Comparison of ENCODE assay signal across 19 cellular contexts in genomic region chr11:121253951-121254350, GRCh38. TPM values are rescaled to one million over a fixed set of nuclear protein-coding genes. Genes with fewer than 3 reads are reported as not detected.
A peak's percentile ranks its signal among the peaks of the same experiment; 100 is the strongest.
DNase-seq lines count a peak whose midpoint lies in the region; ATAC-seq and TF ChIP-seq lines count a peak whose summit lies in the region.
"Had no signal": no experiment of that assay in that cellular context is flagged by ENCODE, and none has a peak within 500 bp of the region (broad histone marks: within the 10 kb centered on the region; RNA-seq: fewer than 3 reads in every experiment).

No MANE protein-coding gene starts in this region.

- H3K9me3 ChIP-seq in PC-9 (ENCODE audit: insufficient read depth, low read depth): no peaks in the 10 kb centered on the region; the same call in 1 of the 2 replicates
- no peaks in the 10 kb centered on the region for H3K9me3 ChIP-seq in upper lobe of left lung
- H3K9me3 ChIP-seq: Peyer's patch had no signal

- BruUV-seq in PC-9 (replicated peaks; lab: Mats Ljungman, UMichigan): no TSS peak

- H3K4me1 ChIP-seq in PC-9 (replicated peaks; ENCODE audit: insufficient read depth): peaks cover 29% of the 10 kb centered on the region
- peaks cover 0 to 4% (median 2%) of the 10 kb centered on the region in 4 donors for H3K4me1 ChIP-seq in upper lobe of left lung
- H3K4me1 ChIP-seq: Peyer's patch had no signal

- TF ChIP-seq POLR2A in upper lobe of left lung (IDR thresholded peaks at IDR 0.05): no peak

- DNase-seq in NCI-H2171 treated with DMSO at 0.1 percent for 48 hours (lab: John Stamatoyannopoulos, UW) (peak; percentile 1), NCI-H2171 (lab: John Stamatoyannopoulos, UW) (no peak), PC-9 (peak in 1 of 2 experiments; percentile 75), fibroblast of mammary gland (ENCODE audit: low read depth) (peak; percentile 10), upper lobe of left lung (peak in 1 of 2 donors; percentile 69), GM19238 (ENCODE audit: insufficient read length, low spot score) (no peak)
- no peak for DNase-seq in activated CD4-positive, alpha-beta T cell treated with anti-CD3 and anti-CD28 coated beads for 1 hour
- DNase-seq: C1 segment of cervical spinal cord, GM23248, KG1, MG63, NCI-H1092 treated with DMSO at 0.1 percent for 48 hours, NCI-H1930, NCI-H446, Peyer's patch, Right ventricle myocardium superior had no signal

- TF ChIP-seq EP300 in upper lobe of left lung (IDR thresholded peaks at IDR 0.05): peak in 3 of 4 donors; percentile 44 to 98 (median 61)

- H3K4me2 ChIP-seq in PC-9: peak overlapping the region; percentile 5; the same call in 1 of the 2 replicates

- no peaks in the 10 kb centered on the region for H3K36me3 ChIP-seq in PC-9 (ENCODE audit: low read depth)
- H3K36me3 ChIP-seq in upper lobe of left lung: no peaks in the 10 kb centered on the region
- H3K36me3 ChIP-seq: MG63, Peyer's patch had no signal

- H3K4me3 ChIP-seq in PC-9 (no peak overlapping the region), fibroblast of mammary gland (ENCODE audit: control insufficient read depth, low read depth, low read length) (no peak overlapping the region), upper lobe of left lung (no peak overlapping the region)
- H3K4me3 ChIP-seq: GM12878, GM23248, MG63, Peyer's patch had no signal

- CTCF ChIA-PET in PC-9 (lab: Charles Lee): no interaction called here

- H3K27me3 ChIP-seq in PC-9 (ENCODE audit: insufficient read depth, low read depth) (no peaks in the 10 kb centered on the region), upper lobe of left lung (no peaks in the 10 kb centered on the region)
- H3K27me3 ChIP-seq: Peyer's patch had no signal

- TF ChIP-seq CTCF in PC-9 (conservative IDR thresholded peaks at IDR 0.05) (no peak), fibroblast of mammary gland (conservative IDR thresholded peaks at IDR 0.05; ENCODE audit: control insufficient read depth, insufficient read depth, low read depth, low read length) (no peak), upper lobe of left lung (IDR thresholded peaks at IDR 0.05) (no peak)

- no peaks in the 10 kb centered on the region for H3K79me2 ChIP-seq in PC-9 (ENCODE audit: low read depth)

- H3K9me2 ChIP-seq in PC-9 (ENCODE audit: insufficient read depth): no peaks in the 10 kb centered on the region

- POLR2A ChIA-PET in PC-9 (lab: Charles Lee; ENCODE audit: unreplicated experiment): no interaction called here

- no peak overlapping the region for H2AFZ ChIP-seq in PC-9
- H2AFZ ChIP-seq: GM23248 had no signal

- peak in 1 of 2 donors; percentile 30 for ATAC-seq in upper lobe of left lung (ENCODE audit: low FRiP score in 2 of 2)
- ATAC-seq in HG03139 (IDR thresholded peaks at IDR 0.05; ENCODE audit: unreplicated experiment): no peak
- ATAC-seq: GM12878, SK-N-SH treated with all-trans-retinoic acid at 6 μM for 48 hours had no signal

- no peak overlapping the region for H3K27ac ChIP-seq in PC-9
- no peak overlapping the region for H3K27ac ChIP-seq in upper lobe of left lung
- H3K27ac ChIP-seq: GM23248, Peyer's patch had no signal

- intact Hi-C loops in PC-9 (cut with micrococcal nuclease; ENCODE audit: unreplicated experiment): no loop called here

- peaks cover 7% of the 10 kb centered on the region for H3F3A ChIP-seq in PC-9 (ENCODE audit: insufficient read depth, low read depth)

- no peaks in the 10 kb centered on the region for H4K20me1 ChIP-seq in PC-9 (ENCODE audit: insufficient read depth)

RNA-seq across cellular contexts. Expression of gene SC5D, which starts 38.6 kb away (rescaled TPM):
- total RNA-seq in PC-9 (2021) (10.2 and 16.9 TPM in 2 replicates), upper lobe of left lung (10 to 100 TPM in 5 of 6 donors, 1 to 10 TPM in 1; 9.4 to 79.9 (median 48.8) TPM)

Comparison
In these comparisons a context has a peak if more than half of its experiments do, and no peak if none do; other contexts are left out.
1. DNase-seq: peak in NCI-H2171 treated with DMSO at 0.1 percent for 48 hours (single experiment) and fibroblast of mammary gland (single experiment); none in NCI-H2171 (single experiment), activated CD4-positive, alpha-beta T cell treated with anti-CD3 and anti-CD28 coated beads for 1 hour (single experiment) and GM19238 (single experiment).